9 cellular contexts compared by ENCODE assay signal in genomic region chr4:40307627-40308497, GRCh38. TPM values are rescaled to one million over a fixed set of nuclear protein-coding genes. Genes with fewer than 3 reads are reported as not detected.
DNase-seq lines count a peak whose midpoint lies in the region; ATAC-seq and TF ChIP-seq lines count a peak whose summit lies in the region.
"Had no signal": no experiment of that assay in that cellular context is flagged by ENCODE, and none has a peak within 500 bp of the region (broad histone marks: within the 10 kb centered on the region; RNA-seq: fewer than 3 reads in every experiment).

No MANE protein-coding gene starts in this region.

- peaks cover under 1% of the 10 kb centered on the region in 2 donors for H3K36me3 Mint-ChIP-seq in CD14-positive monocyte
- peaks cover 15% of the 10 kb centered on the region for H3K36me3 Mint-ChIP-seq in activated CD8-positive, alpha-beta T cell treated with anti-CD3 and anti-CD28 coated beads for 36 hours (ENCODE audit: low read depth)

- H3K9me3 ChIP-seq in lung (ENCODE audit: control insufficient read depth in 2 of 2, insufficient read depth in 1 of 2, low read length in 1 of 2): peaks cover 0 to 7% of the 10 kb centered on the region in 2 donors

- ATAC-seq in HG02759 (IDR thresholded peaks at IDR 0.05; ENCODE audit: unreplicated experiment) (peak; percentile 28), lung (ENCODE audit: insufficient read depth, low FRiP score) (peak; percentile 29)
- ATAC-seq in activated CD8-positive, alpha-beta T cell treated with anti-CD3 and anti-CD28 coated beads for 36 hours: peak; percentile 40

- no peak overlapping the region for H3K27ac ChIP-seq in lung (ENCODE audit: low read depth in 1 of 2, low read length in 1 of 2)

- POLR2A ChIA-PET in activated CD8-positive, alpha-beta T cell treated with anti-CD3 and anti-CD28 coated beads for 36 hours (lab: Charles Lee): interaction anchor here (0.5 to 18.4 kb wide), 17 partner anchors 9 to 1930 kb away, joined by 3 to 326 read pairs (median 8); partner anchors contain the start of genes N4BP2 and RHOH

- peaks cover 0 to 6% (median 0%) of the 10 kb centered on the region in 7 donors for H3K9me3 Mint-ChIP-seq in CD14-positive monocyte
- H3K9me3 Mint-ChIP-seq in activated CD8-positive, alpha-beta T cell treated with anti-CD3 and anti-CD28 coated beads for 36 hours: peaks cover 8% of the 10 kb centered on the region

- peak overlapping the region; percentile 75 to 84 for H3K4me3 Mint-ChIP-seq in CD14-positive monocyte
- peak overlapping the region; percentile 69 for H3K4me3 Mint-ChIP-seq in activated CD8-positive, alpha-beta T cell treated with anti-CD3 and anti-CD28 coated beads for 36 hours

- intact Hi-C loops in CD14-positive monocyte (cut with micrococcal nuclease): loop anchor here (5.0 to 10.0 kb wide), 5 partner anchors 66 to 417 kb away; partner anchors contain the start of gene N4BP2 (in 1 of the 2)
- intact Hi-C loops in activated CD8-positive, alpha-beta T cell treated with anti-CD3 and anti-CD28 coated beads for 36 hours (cut with micrococcal nuclease): loop anchor here (2.0 to 5.0 kb wide), 4 partner anchors 53 to 251 kb away; partner anchors contain the start of gene N4BP2

- DNase-seq in CD14-positive monocyte (ENCODE audit: low spot score) (peak; percentile 86), lung (ENCODE audit: low spot score) (no peak), MV-4-11 (lab: John Stamatoyannopoulos, UW) (no peak), retina (no peak), inferior parietal cortex (ENCODE audit: extremely low spot score) (no peak), NCI-H526 treated with DMSO at 0.1 percent for 48 hours (lab: John Stamatoyannopoulos, UW) (no peak)
- DNase-seq in activated CD8-positive, alpha-beta T cell treated with anti-CD3 and anti-CD28 coated beads for 36 hours: peak; percentile 85

- no peaks in the 10 kb centered on the region for H3K27me3 ChIP-seq in lung (ENCODE audit: control insufficient read depth, insufficient read depth)

- peaks cover 61% of the 10 kb centered on the region for H3K4me1 Mint-ChIP-seq in CD14-positive monocyte
- peaks cover 86% of the 10 kb centered on the region for H3K4me1 Mint-ChIP-seq in activated CD8-positive, alpha-beta T cell treated with anti-CD3 and anti-CD28 coated beads for 36 hours (ENCODE audit: low read depth)

- CTCF ChIA-PET in activated CD8-positive, alpha-beta T cell treated with anti-CD3 and anti-CD28 coated beads for 36 hours (lab: Charles Lee): interaction anchor here (0.8 to 10.7 kb wide), 26 partner anchors 9 to 252 kb away, joined by 3 to 120 read pairs (median 5); partner anchors contain the start of gene N4BP2

- WGBS in lung, 2 donors: 27 to 48% methylated on average over 15 of the region's 15 CpGs

- peak overlapping the region; percentile 88 to 98 (median 97) for H3K27ac Mint-ChIP-seq in CD14-positive monocyte
- peak overlapping the region; percentile 83 for H3K27ac Mint-ChIP-seq in activated CD8-positive, alpha-beta T cell treated with anti-CD3 and anti-CD28 coated beads for 36 hours

- no peaks in the 10 kb centered on the region for H3K36me3 ChIP-seq in lung (ENCODE audit: control insufficient read depth in 2 of 2, insufficient read depth in 2 of 2, low read length in 2 of 2)

- no peak overlapping the region for H3K4me3 ChIP-seq in lung

- peaks cover 2 to 4% of the 10 kb centered on the region in 2 donors for H3K4me1 ChIP-seq in lung (ENCODE audit: control insufficient read depth in 2 of 2, insufficient read depth in 2 of 2, low read length in 2 of 2)

- no peak for TF ChIP-seq CTCF in CD14-positive monocyte (IDR thresholded peaks at IDR 0.05)
- no peak for TF ChIP-seq CTCF in activated CD8-positive, alpha-beta T cell treated with anti-CD3 and anti-CD28 coated beads for 36 hours (IDR thresholded peaks at IDR 0.05)
- no peak for TF ChIP-seq CTCF in lung (IDR thresholded peaks at IDR 0.05; ENCODE audit: control extremely low read depth, extremely low read depth)

- peaks cover 7 to 18% (median 8%) of the 10 kb centered on the region in 3 donors for H3K27me3 Mint-ChIP-seq in CD14-positive monocyte (ENCODE audit: low read depth in 3 of 3)
- no peaks in the 10 kb centered on the region for H3K27me3 Mint-ChIP-seq in activated CD8-positive, alpha-beta T cell treated with anti-CD3 and anti-CD28 coated beads for 36 hours

RNA-seq across cellular contexts. Expression of gene CHRNA9, which starts 27.3 kb away (rescaled TPM):
- polyA plus RNA-seq in CD14-positive monocyte: not detected
- under 1 TPM; 0.11 to 0.38 TPM for total RNA-seq in activated CD8-positive, alpha-beta T cell treated with anti-CD3 and anti-CD28 coated beads for 36 hours
- total RNA-seq in lung: under 1 TPM in 1 of 2 donors, not detected in 1; 0.09 TPM
- not detected for polyA plus RNA-seq in lung
- total RNA-seq: aorta had no signal
- polyA plus RNA-seq: aorta had no signal

Comparison
In these comparisons a context has a peak if more than half of its experiments do, and no peak if none do; other contexts are left out.
1. DNase-seq: peak in CD14-positive monocyte (single experiment) and activated CD8-positive, alpha-beta T cell treated with anti-CD3 and anti-CD28 coated beads for 36 hours (single experiment); none in lung (single experiment), MV-4-11 (single experiment), retina (single experiment), inferior parietal cortex (single experiment) and NCI-H526 treated with DMSO at 0.1 percent for 48 hours (single experiment).
2. Peak in every context shown above with its lines, with median percentiles within 50 percentile points of each other: ATAC-seq.